In the genomic region with DNA sequence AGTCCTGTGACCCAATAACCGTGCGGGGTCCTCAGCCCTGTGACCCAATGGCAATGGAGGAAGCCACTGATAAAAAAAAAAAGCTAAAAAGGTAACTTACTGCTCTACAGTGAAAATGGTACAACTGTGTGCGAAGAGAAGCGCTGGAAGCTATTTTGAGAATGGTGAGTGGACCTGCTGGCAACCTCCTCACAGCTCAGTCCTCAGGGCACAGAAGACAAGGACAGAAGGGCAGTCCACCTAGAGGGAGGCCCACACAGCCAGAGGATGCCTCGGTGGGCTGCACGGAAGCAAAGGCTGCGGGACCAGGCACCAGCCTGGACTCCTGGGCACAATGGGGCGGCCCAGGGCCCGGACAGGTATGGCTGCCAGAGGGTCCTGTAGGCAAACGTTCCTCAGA, we compare ENCODE assay signal across 14 cellular contexts.
"Had no signal": no experiment of that assay in that cellular context is flagged by ENCODE, and none has a peak within 500 bp of the region (broad histone marks: within the 10 kb centered on the region; RNA-seq: fewer than 3 reads in every experiment).

No MANE protein-coding gene starts in this region.

- H3K4me3 ChIP-seq: breast epithelium, hepatocyte, neural progenitor cell, ovary, smooth muscle cell, upper lobe of right lung had no signal

- H3K27me3 ChIP-seq: breast epithelium, hepatocyte, neural progenitor cell, ovary, upper lobe of right lung had no signal

- H3K27ac ChIP-seq: breast epithelium, hepatocyte, neural progenitor cell, upper lobe of right lung had no signal

- H3K9me3 ChIP-seq: breast epithelium, ovary, upper lobe of right lung had no signal

- H3K4me1 ChIP-seq: neural progenitor cell had no signal

- H3K9me3 Mint-ChIP-seq: activated naive CD4-positive, alpha-beta T cell treated with anti-CD3 and anti-CD28 coated beads, Interleukin-2, amount 10 ng/mL, durations not matched to agents 7 days and 5 days; neural progenitor cell; T-helper 1 cell treated with Interleukin-12 subunit alpha and Interleukin-12 subunit beta and Interleukin-4 antibody, amounts not matched to agents 30 μg/mL and 1 μg/mL, for 36 hours; WTC11 had no signal

- H3K36me3 ChIP-seq: breast epithelium, neural progenitor cell, ovary had no signal

- H3K4me3 Mint-ChIP-seq: activated CD8-positive, alpha-beta memory T cell treated with anti-CD3 and anti-CD28 coated beads, Interleukin-2, amount 10 ng/mL, durations not matched to agents 7 days and 5 days; activated naive CD4-positive, alpha-beta T cell treated with anti-CD3 and anti-CD28 coated beads, Interleukin-2, amount 10 ng/mL, durations not matched to agents 7 days and 5 days; neural progenitor cell; WTC11 had no signal

- H3K27ac Mint-ChIP-seq: neural progenitor cell had no signal

- H3K27me3 Mint-ChIP-seq: activated CD8-positive, alpha-beta memory T cell treated with anti-CD3 and anti-CD28 coated beads, Interleukin-2, amount 10 ng/mL, durations not matched to agents 7 days and 5 days; activated naive CD4-positive, alpha-beta T cell treated with anti-CD3 and anti-CD28 coated beads, Interleukin-2, amount 10 ng/mL, durations not matched to agents 7 days and 5 days had no signal

- DNase-seq: activated CD4-positive, alpha-beta T cell treated with anti-CD3 and anti-CD28 coated beads, Interleukin-2, amount 50 U/mL, for 1 hour; activated CD8-positive, alpha-beta memory T cell treated with anti-CD3 and anti-CD28 coated beads, Interleukin-2, amount 10 ng/mL, durations not matched to agents 7 days and 5 days; activated naive CD4-positive, alpha-beta T cell treated with anti-CD3 and anti-CD28 coated beads, Interleukin-2, amount 10 ng/mL, durations not matched to agents 7 days and 5 days; aorta; foreskin melanocyte; ovary; upper lobe of right lung had no signal

- ATAC-seq: activated CD8-positive, alpha-beta memory T cell treated with anti-CD3 and anti-CD28 coated beads, Interleukin-2, amount 10 ng/mL, durations not matched to agents 7 days and 5 days; SK-N-SH treated with all-trans-retinoic acid at 6 μM for 48 hours; upper lobe of right lung; WTC11 had no signal
